1 cellular context compared by ENCODE assay signal in the genomic region with DNA sequence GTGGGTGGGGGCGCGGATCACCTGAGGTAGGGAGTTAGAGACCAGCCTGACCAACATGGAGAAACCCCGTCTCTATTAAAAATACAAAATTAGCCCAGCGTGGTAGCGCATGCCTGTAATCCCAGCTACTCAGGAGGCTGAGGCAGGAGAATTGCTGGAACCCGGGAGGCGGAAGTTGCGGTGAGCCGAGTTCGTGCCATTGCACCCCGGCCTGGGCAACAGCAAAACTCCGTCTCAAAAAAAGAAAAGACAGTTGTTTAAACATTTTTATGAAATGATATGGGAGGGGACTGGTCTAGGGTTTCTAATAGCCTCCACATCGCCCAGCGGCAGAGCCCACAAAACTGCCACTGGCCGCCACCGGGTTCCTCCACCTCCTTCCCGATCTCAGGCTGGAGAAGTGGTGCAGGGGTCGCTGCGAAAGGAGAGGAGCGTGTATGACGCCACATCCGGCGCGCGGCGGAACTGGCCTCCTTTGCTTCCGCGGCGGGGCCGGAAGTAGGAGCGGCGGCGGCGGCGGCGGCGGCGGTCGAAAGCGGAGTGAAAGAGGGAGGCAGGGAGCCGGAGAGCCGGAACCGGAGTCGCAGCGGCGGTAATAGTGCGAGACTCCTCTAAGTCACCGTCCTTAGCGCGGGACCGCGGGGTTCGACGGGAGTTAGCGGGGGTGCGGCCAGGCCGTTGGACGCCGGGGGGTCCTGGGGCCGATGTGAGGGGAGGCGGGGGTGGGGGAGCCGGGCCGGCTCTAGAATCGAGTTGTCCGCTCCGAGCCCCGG.
TF ChIP-seq lines count a peak whose summit lies in the region.

TSS of gene PPP4C (plus strand) at position 492 of the 773 bp plus-strand sequence. CDS start 384 bp downstream, outside the sequence.

TF ChIP-seq in HepG2, 621 proteins besides CTCF, POLR2A, EP300 and RAD21 (continued from another document and continues in another):
- TF ChIP-seq, protein P1, sequence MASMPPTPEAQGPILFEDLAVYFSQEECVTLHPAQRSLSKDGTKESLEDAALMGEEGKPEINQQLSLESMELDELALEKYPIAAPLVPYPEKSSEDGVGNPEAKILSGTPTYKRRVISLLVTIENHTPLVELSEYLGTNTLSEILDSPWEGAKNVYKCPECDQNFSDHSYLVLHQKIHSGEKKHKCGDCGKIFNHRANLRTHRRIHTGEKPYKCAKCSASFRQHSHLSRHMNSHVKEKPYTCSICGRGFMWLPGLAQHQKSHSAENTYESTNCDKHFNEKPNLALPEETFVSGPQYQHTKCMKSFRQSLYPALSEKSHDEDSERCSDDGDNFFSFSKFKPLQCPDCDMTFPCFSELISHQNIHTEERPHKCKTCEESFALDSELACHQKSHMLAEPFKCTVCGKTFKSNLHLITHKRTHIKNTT (CRISPR knock-in tag; IDR thresholded peaks at IDR 0.05) = no peak
- no peak for TF ChIP-seq KLF11 (CRISPR knock-in tag; IDR thresholded peaks at IDR 0.05)
- no peak for TF ChIP-seq SRSF4 (IDR thresholded peaks at IDR 0.05; ENCODE audit: low read depth, low read length, poor library complexity, severe bottlenecking)
- TF ChIP-seq CBX1 (IDR thresholded peaks at IDR 0.05; ENCODE audit: low read depth) = no peak
- peak; percentile 57; the same call in 1 of the 2 replicates for TF ChIP-seq KLF6 (CRISPR knock-in tag; IDR thresholded peaks at IDR 0.05)
- no peak for TF ChIP-seq NFIC (IDR thresholded peaks at IDR 0.05; ENCODE audit: low read length)
- no peak for TF ChIP-seq ZNF790 (CRISPR knock-in tag; IDR thresholded peaks at IDR 0.05; ENCODE audit: borderline replicate concordance)
- TF ChIP-seq ZNF558 (CRISPR knock-in tag; IDR thresholded peaks at IDR 0.05; ENCODE audit: borderline replicate concordance) = peak; percentile 85
- TF ChIP-seq YEATS2 (CRISPR knock-in tag; IDR thresholded peaks at IDR 0.05; ENCODE audit: borderline replicate concordance) = peak; percentile 84; the same call in 1 of the 2 replicates
- no peak for TF ChIP-seq ZNF619 (CRISPR knock-in tag; IDR thresholded peaks at IDR 0.05)
- TF ChIP-seq TRAFD1 (CRISPR knock-in tag; IDR thresholded peaks at IDR 0.05; ENCODE audit: borderline replicate concordance) = no peak
- no peak for TF ChIP-seq NFE2 (CRISPR knock-in tag; IDR thresholded peaks at IDR 0.05)
- TF ChIP-seq, protein P2, sequence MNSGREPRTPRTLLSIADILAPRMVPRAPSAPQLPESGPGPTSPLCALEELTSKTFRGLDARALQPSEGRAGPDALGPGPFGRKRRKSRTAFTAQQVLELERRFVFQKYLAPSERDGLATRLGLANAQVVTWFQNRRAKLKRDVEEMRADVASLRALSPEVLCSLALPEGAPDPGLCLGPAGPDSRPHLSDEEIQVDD (CRISPR knock-in tag; IDR thresholded peaks at IDR 0.05; ENCODE audit: borderline replicate concordance) = no peak
- no peak for TF ChIP-seq SMAD9 (CRISPR knock-in tag; IDR thresholded peaks at IDR 0.05)
- 0 out of 2 replicates have a peak, but pooled peaks have one; percentile 67 for TF ChIP-seq ATF6 (CRISPR knock-in tag; conservative IDR thresholded peaks at IDR 0.05)
- TF ChIP-seq, protein P3, sequence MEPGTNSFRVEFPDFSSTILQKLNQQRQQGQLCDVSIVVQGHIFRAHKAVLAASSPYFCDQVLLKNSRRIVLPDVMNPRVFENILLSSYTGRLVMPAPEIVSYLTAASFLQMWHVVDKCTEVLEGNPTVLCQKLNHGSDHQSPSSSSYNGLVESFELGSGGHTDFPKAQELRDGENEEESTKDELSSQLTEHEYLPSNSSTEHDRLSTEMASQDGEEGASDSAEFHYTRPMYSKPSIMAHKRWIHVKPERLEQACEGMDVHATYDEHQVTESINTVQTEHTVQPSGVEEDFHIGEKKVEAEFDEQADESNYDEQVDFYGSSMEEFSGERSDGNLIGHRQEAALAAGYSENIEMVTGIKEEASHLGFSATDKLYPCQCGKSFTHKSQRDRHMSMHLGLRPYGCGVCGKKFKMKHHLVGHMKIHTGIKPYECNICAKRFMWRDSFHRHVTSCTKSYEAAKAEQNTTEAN (CRISPR knock-in tag; conservative IDR thresholded peaks at IDR 0.05) = no peak; the same call in 1 of the 2 replicates
- 0 out of 2 replicates have a peak, but pooled peaks have one; percentile 34 for TF ChIP-seq CENPT (CRISPR knock-in tag; IDR thresholded peaks at IDR 0.05; ENCODE audit: low read depth)
- TF ChIP-seq ZNF788 (CRISPR knock-in tag; IDR thresholded peaks at IDR 0.05; ENCODE audit: borderline replicate concordance) = peak; percentile 83; the same call in 1 of the 2 replicates
- TF ChIP-seq MAFF (IDR thresholded peaks at IDR 0.05; ENCODE audit: low read depth, low read length) = no peak
- no peak for TF ChIP-seq MBD4 (IDR thresholded peaks at IDR 0.05; ENCODE audit: borderline replicate concordance, low read length)
- TF ChIP-seq, protein P4, sequence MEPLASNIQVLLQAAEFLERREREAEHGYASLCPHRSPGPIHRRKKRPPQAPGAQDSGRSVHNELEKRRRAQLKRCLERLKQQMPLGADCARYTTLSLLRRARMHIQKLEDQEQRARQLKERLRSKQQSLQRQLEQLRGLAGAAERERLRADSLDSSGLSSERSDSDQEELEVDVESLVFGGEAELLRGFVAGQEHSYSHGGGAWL (CRISPR knock-in tag; IDR thresholded peaks at IDR 0.05) = no peak; the same call in 1 of the 2 replicates
- no peak for TF ChIP-seq HNF4G (IDR thresholded peaks at IDR 0.05; ENCODE audit: borderline replicate concordance, low read depth, low read length)
- TF ChIP-seq HNF4G (CRISPR knock-in tag; IDR thresholded peaks at IDR 0.05; ENCODE audit: borderline replicate concordance, low read depth) = 0 out of 2 replicates have a peak, but pooled peaks have one; percentile 13
- 0 out of 2 replicates have a peak, but pooled peaks have one; percentile 21 for TF ChIP-seq DZIP1 (CRISPR knock-in tag; IDR thresholded peaks at IDR 0.05)
- no peak; the same call in 1 of the 2 replicates for TF ChIP-seq TFDP1 (CRISPR knock-in tag; IDR thresholded peaks at IDR 0.05; ENCODE audit: borderline replicate concordance)
- TF ChIP-seq, protein P5, sequence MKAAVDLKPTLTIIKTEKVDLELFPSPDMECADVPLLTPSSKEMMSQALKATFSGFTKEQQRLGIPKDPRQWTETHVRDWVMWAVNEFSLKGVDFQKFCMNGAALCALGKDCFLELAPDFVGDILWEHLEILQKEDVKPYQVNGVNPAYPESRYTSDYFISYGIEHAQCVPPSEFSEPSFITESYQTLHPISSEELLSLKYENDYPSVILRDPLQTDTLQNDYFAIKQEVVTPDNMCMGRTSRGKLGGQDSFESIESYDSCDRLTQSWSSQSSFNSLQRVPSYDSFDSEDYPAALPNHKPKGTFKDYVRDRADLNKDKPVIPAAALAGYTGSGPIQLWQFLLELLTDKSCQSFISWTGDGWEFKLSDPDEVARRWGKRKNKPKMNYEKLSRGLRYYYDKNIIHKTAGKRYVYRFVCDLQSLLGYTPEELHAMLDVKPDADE (CRISPR knock-in tag; IDR thresholded peaks at IDR 0.05) = no peak
- peak; percentile 59 for TF ChIP-seq ZNF772 (CRISPR knock-in tag; IDR thresholded peaks at IDR 0.05)
- peak; percentile 48; the same call in 1 of the 2 replicates for TF ChIP-seq ZNF749 (CRISPR knock-in tag; IDR thresholded peaks at IDR 0.05; ENCODE audit: borderline replicate concordance)
- TF ChIP-seq, protein P6, sequence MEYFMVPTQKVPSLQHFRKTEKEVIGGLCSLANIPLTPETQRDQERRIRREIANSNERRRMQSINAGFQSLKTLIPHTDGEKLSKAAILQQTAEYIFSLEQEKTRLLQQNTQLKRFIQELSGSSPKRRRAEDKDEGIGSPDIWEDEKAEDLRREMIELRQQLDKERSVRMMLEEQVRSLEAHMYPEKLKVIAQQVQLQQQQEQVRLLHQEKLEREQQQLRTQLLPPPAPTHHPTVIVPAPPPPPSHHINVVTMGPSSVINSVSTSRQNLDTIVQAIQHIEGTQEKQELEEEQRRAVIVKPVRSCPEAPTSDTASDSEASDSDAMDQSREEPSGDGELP (IDR thresholded peaks at IDR 0.05; ENCODE audit: borderline replicate concordance, low read depth) = peak; percentile 37; the same call in 1 of the 2 replicates
- TF ChIP-seq PRDM15 (CRISPR knock-in tag; IDR thresholded peaks at IDR 0.05) = no peak; the same call in 1 of the 2 replicates
- TF ChIP-seq KLF13 (CRISPR knock-in tag; IDR thresholded peaks at IDR 0.05) = no peak
